1 cellular context compared by ENCODE assay signal in genomic region chr7:28038175-28038855, GRCh38.
TF ChIP-seq lines count a peak whose summit lies in the region.

No MANE protein-coding gene starts in this region.

TF ChIP-seq in HepG2, 621 proteins besides CTCF, POLR2A, EP300 and RAD21:
- TF ChIP-seq ZNF607 (CRISPR knock-in tag; IDR thresholded peaks at IDR 0.05; ENCODE audit: borderline replicate concordance) (no peak), CHD2 (IDR thresholded peaks at IDR 0.05; ENCODE audit: low read depth, low read length) (no peak), AKAP8 (CRISPR knock-in tag; IDR thresholded peaks at IDR 0.05) (no peak), CREBL2 (CRISPR knock-in tag; IDR thresholded peaks at IDR 0.05; ENCODE audit: borderline replicate concordance) (no peak), ZNF34 (CRISPR knock-in tag; IDR thresholded peaks at IDR 0.05; ENCODE audit: borderline replicate concordance) (no peak)
